ENCODE assay signal across 16 cellular contexts in the genomic region with DNA sequence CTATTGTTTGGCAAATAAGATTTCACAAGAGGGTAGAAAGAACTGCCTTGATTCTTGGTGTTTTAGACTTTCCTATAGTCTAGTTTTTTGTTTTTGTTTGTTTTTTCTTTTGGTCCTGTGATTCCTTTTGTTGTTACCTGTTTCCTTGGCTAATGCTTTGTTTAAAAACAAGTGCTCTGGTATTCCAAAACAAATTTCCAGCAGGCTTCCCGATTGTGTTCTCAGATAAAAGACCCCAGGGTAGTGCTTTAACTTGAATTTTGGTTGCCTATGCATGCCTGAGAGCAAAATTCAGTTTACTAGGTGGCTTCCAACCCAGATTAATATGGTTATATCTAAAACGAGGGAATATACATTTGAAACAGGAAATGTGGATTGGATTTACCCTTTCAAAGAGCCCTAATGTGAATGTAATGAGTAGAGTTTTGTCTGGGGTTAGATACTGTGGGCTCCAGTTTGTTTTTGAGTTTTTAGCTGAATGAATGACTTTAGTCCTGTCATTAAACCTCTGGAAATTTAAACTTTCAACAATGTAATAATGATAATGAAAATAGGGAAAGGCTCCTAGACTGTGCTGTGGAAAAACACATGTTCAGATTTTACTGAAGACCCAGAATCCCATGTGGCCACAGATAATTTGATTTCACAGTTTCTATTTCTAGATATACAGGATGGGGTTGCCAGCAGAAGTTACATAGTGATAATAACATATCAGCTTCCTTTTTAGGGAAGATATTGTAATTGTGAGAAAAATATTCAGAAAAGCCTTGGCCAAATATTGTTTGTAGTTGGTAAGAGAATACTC.
A peak's percentile ranks its signal among the peaks of the same experiment; 100 is the strongest.
DNase-seq lines count a peak whose midpoint lies in the region; ATAC-seq and TF ChIP-seq lines count a peak whose summit lies in the region.
"Had no signal": no experiment of that assay in that cellular context is flagged by ENCODE, and none has a peak within 500 bp of the region (broad histone marks: within the 10 kb centered on the region; RNA-seq: fewer than 3 reads in every experiment).

No MANE protein-coding gene starts in this region.

- H3K9me3 ChIP-seq in HUES48 (ENCODE audit: control insufficient read depth, insufficient read depth, low read length) = no peaks in the 10 kb centered on the region

- no peak overlapping the region for H3K9ac ChIP-seq in HUES48 (ENCODE audit: low read depth, low read length)

- H3K36me3 ChIP-seq in HUES48 (ENCODE audit: control insufficient read depth, insufficient read depth, low read length) = no peaks in the 10 kb centered on the region

- DNase-seq in foreskin melanocyte (peak; percentile 40), NCI-H82 (lab: John Stamatoyannopoulos, UW) (no peak), C1 segment of cervical spinal cord (lab: John Stamatoyannopoulos, UW) (no peak)
- DNase-seq: DND-41, GF-D8, HCEC 1CT, NCI-H1436, NCI-H2081, NCI-H510A, NCI-H774, Right ventricle myocardium superior had no signal

- peak; percentile 66 for ATAC-seq in SK-N-SH treated with all-trans-retinoic acid at 6 μM for 48 hours
- ATAC-seq in GM21447 (IDR thresholded peaks at IDR 0.05; ENCODE audit: unreplicated experiment) = no peak
- no peak for ATAC-seq in GM18868 (IDR thresholded peaks at IDR 0.05; ENCODE audit: unreplicated experiment)
- ATAC-seq: K562 had no signal

- peak overlapping the region; percentile 39 for H3K27ac ChIP-seq in HUES48 (ENCODE audit: low read depth, low read length)

- peaks cover 49% of the 10 kb centered on the region for H3K4me1 ChIP-seq in HUES48 (ENCODE audit: control insufficient read depth, insufficient read depth, low read length)

- H3K4me3 ChIP-seq in HUES48 (ENCODE audit: low read depth, low read length) = no peak overlapping the region
- H3K4me3 ChIP-seq: K562 had no signal

- peaks cover 99% of the 10 kb centered on the region for H3K27me3 ChIP-seq in HUES48 (ENCODE audit: control insufficient read depth, insufficient read depth, low read length)

TF ChIP-seq in SK-N-SH treated with all-trans-retinoic acid at 6 μM for 48 hours, 23 proteins besides CTCF, POLR2A, EP300 and RAD21:
- TF ChIP-seq ZNF8 (CRISPR knock-in tag; IDR thresholded peaks at IDR 0.05) (peak; percentile 94), OSR1 (CRISPR knock-in tag; IDR thresholded peaks at IDR 0.05) (no peak), ARNTL (CRISPR knock-in tag; IDR thresholded peaks at IDR 0.05; ENCODE audit: borderline replicate concordance, low read depth) (no peak), SNAI2 (CRISPR knock-in tag; IDR thresholded peaks at IDR 0.05) (no peak), RARB (CRISPR knock-in tag; IDR thresholded peaks at IDR 0.05) (no peak), ZC3H10 (CRISPR knock-in tag; IDR thresholded peaks at IDR 0.05) (no peak), ZNF565 (CRISPR knock-in tag; conservative IDR thresholded peaks at IDR 0.05; ENCODE audit: low read depth) (no peak), TCF4 (CRISPR knock-in tag; IDR thresholded peaks at IDR 0.05; ENCODE audit: borderline replicate concordance) (peak; percentile 76; the same call in 1 of the 2 replicates), TOX (CRISPR knock-in tag; IDR thresholded peaks at IDR 0.05; ENCODE audit: borderline replicate concordance) (no peak), ZNF70 (CRISPR knock-in tag; IDR thresholded peaks at IDR 0.05) (no peak), ISL1 (CRISPR knock-in tag; IDR thresholded peaks at IDR 0.05) (no peak), ZFP30 (CRISPR knock-in tag; IDR thresholded peaks at IDR 0.05) (no peak)
- TF ChIP-seq, protein P1, sequence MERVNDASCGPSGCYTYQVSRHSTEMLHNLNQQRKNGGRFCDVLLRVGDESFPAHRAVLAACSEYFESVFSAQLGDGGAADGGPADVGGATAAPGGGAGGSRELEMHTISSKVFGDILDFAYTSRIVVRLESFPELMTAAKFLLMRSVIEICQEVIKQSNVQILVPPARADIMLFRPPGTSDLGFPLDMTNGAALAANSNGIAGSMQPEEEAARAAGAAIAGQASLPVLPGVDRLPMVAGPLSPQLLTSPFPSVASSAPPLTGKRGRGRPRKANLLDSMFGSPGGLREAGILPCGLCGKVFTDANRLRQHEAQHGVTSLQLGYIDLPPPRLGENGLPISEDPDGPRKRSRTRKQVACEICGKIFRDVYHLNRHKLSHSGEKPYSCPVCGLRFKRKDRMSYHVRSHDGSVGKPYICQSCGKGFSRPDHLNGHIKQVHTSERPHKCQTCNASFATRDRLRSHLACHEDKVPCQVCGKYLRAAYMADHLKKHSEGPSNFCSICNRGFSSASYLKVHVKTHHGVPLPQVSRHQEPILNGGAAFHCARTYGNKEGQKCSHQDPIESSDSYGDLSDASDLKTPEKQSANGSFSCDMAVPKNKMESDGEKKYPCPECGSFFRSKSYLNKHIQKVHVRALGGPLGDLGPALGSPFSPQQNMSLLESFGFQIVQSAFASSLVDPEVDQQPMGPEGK (CRISPR knock-in tag; IDR thresholded peaks at IDR 0.05; ENCODE audit: borderline replicate concordance) = no peak
- TF ChIP-seq, protein P2, sequence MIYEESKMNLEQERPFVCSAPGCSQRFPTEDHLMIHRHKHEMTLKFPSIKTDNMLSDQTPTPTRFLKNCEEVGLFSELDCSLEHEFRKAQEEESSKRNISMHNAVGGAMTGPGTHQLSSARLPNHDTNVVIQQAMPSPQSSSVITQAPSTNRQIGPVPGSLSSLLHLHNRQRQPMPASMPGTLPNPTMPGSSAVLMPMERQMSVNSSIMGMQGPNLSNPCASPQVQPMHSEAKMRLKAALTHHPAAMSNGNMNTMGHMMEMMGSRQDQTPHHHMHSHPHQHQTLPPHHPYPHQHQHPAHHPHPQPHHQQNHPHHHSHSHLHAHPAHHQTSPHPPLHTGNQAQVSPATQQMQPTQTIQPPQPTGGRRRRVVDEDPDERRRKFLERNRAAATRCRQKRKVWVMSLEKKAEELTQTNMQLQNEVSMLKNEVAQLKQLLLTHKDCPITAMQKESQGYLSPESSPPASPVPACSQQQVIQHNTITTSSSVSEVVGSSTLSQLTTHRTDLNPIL (CRISPR knock-in tag; IDR thresholded peaks at IDR 0.05; ENCODE audit: low read depth) = 0 out of 2 replicates have a peak, but pooled peaks have one; percentile 35
- TF ChIP-seq, protein P3, sequence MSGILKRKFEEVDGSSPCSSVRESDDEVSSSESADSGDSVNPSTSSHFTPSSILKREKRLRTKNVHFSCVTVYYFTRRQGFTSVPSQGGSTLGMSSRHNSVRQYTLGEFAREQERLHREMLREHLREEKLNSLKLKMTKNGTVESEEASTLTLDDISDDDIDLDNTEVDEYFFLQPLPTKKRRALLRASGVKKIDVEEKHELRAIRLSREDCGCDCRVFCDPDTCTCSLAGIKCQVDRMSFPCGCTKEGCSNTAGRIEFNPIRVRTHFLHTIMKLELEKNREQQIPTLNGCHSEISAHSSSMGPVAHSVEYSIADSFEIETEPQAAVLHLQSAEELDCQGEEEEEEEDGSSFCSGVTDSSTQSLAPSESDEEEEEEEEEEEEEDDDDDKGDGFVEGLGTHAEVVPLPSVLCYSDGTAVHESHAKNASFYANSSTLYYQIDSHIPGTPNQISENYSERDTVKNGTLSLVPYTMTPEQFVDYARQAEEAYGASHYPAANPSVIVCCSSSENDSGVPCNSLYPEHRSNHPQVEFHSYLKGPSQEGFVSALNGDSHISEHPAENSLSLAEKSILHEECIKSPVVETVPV (CRISPR knock-in tag; IDR thresholded peaks at IDR 0.05) = no peak
